8 cellular contexts compared by ENCODE assay signal in genomic region chr17:79065105-79065670, GRCh38. TPM values are rescaled to one million over a fixed set of nuclear protein-coding genes. Genes with fewer than 3 reads are reported as not detected.
DNase-seq lines count a peak whose midpoint lies in the region; ATAC-seq and TF ChIP-seq lines count a peak whose summit lies in the region.

No MANE protein-coding gene starts in this region.

- H3K4me3 ChIP-seq in OCI-LY1 (ENCODE audit: low read depth, low read length, poor library complexity, severe bottlenecking) (no peak overlapping the region), left ventricle myocardium inferior (no peak overlapping the region)

- H3K9me2 ChIP-seq in OCI-LY1 (ENCODE audit: low read depth, low read length): no peaks in the 10 kb centered on the region

- no peak for ATAC-seq in GM19467 (IDR thresholded peaks at IDR 0.05; ENCODE audit: unreplicated experiment)

- H2AFZ ChIP-seq in OCI-LY1 (ENCODE audit: low read length): no peak overlapping the region

- H4K20me1 ChIP-seq in OCI-LY1 (ENCODE audit: insufficient read depth, low read length): no peaks in the 10 kb centered on the region

- peak; percentile 61 for TF ChIP-seq CTCF in OCI-LY1 (IDR thresholded peaks at IDR 0.05; ENCODE audit: low read length)
- peak; percentile 76 for TF ChIP-seq CTCF in left ventricle myocardium inferior (IDR thresholded peaks at IDR 0.05; ENCODE audit: borderline replicate concordance)

- H3K27ac ChIP-seq in OCI-LY1 (ENCODE audit: low read depth, low read length, poor library complexity, severe bottlenecking): no peak overlapping the region
- H3K27ac ChIP-seq in left ventricle myocardium inferior (replicated peaks): no peak overlapping the region

- H3K36me3 ChIP-seq in OCI-LY1 (ENCODE audit: insufficient read depth, low read length) (no peaks in the 10 kb centered on the region), left ventricle myocardium inferior (no peaks in the 10 kb centered on the region)

- H3F3A ChIP-seq in OCI-LY1 (ENCODE audit: insufficient read depth, low read length): no peaks in the 10 kb centered on the region

- intact Hi-C loops in left ventricle myocardium inferior (cut with micrococcal nuclease): no loop called here

- peak; percentile 28 to 29 for DNase-seq in SHP77 (lab: John Stamatoyannopoulos, UW)
- DNase-seq in SHP77 treated with DMSO at 0.1 percent for 48 hours (lab: John Stamatoyannopoulos, UW): no peak
- DNase-seq in activated gamma-delta T cell treated with anti-CD3 and anti-CD28 coated beads, Interleukin-2, amount 50 U/mL, for 16 hours (ENCODE audit: low read depth): peak; percentile 26
- DNase-seq in left ventricle myocardium inferior: no peak
- peak; percentile 12 to 31 for DNase-seq in stimulated activated CD4-positive, alpha-beta T cell treated with anti-CD3 and anti-CD28 coated beads, Interleukin-1b, Interleukin-23, amount 100 ng/mL, for 1 hour (ENCODE audit: low read depth in 2 of 2)
- no peak for DNase-seq in T1000 (lab: John Stamatoyannopoulos, UW)

- H3K27me3 ChIP-seq in OCI-LY1 (ENCODE audit: insufficient read depth, low read length) (no peaks in the 10 kb centered on the region), left ventricle myocardium inferior (ENCODE audit: low read depth) (no peaks in the 10 kb centered on the region)

- no peaks in the 10 kb centered on the region for H3K4me1 ChIP-seq in OCI-LY1 (ENCODE audit: insufficient read depth, low read length, severe bottlenecking)
- H3K4me1 ChIP-seq in left ventricle myocardium inferior: no peaks in the 10 kb centered on the region

- no peaks in the 10 kb centered on the region for H3K79me2 ChIP-seq in OCI-LY1 (ENCODE audit: insufficient read depth, low read length)

- H3K4me2 ChIP-seq in OCI-LY1 (ENCODE audit: low read length): 0 out of 2 replicates have a peak overlapping the region, but pooled peaks have one; percentile 14

- H3K9me3 ChIP-seq in OCI-LY1 (ENCODE audit: low read length) (no peaks in the 10 kb centered on the region), left ventricle myocardium inferior (replicated peaks) (no peaks in the 10 kb centered on the region)

- no peak overlapping the region for H3K9ac ChIP-seq in OCI-LY1 (ENCODE audit: low read length)

RNA-seq across cellular contexts. Expression of gene ENGASE, which starts 9.4 kb away (rescaled TPM):
- total RNA-seq in left ventricle myocardium inferior: 31.5 TPM

RNA-seq across cellular contexts. Expression of gene C1QTNF1, which starts 41.2 kb away (rescaled TPM):
- total RNA-seq in left ventricle myocardium inferior: 146 TPM

RNA-seq across cellular contexts. Expression of gene CANT1, which starts 55.6 kb away (rescaled TPM):
- total RNA-seq in left ventricle myocardium inferior: 24.2 TPM

Comparison
In these comparisons a context has a peak if more than half of its experiments do, and no peak if none do; other contexts are left out.
1. DNase-seq: peak in SHP77 (2 of 2), activated gamma-delta T cell treated with anti-CD3 and anti-CD28 coated beads, Interleukin-2, amount 50 U/mL, for 16 hours (single experiment) and stimulated activated CD4-positive, alpha-beta T cell treated with anti-CD3 and anti-CD28 coated beads, Interleukin-1b, Interleukin-23, amount 100 ng/mL, for 1 hour (2 of 2); none in SHP77 treated with DMSO at 0.1 percent for 48 hours (single experiment), left ventricle myocardium inferior (single experiment) and T1000 (single experiment).